In the genomic region with DNA sequence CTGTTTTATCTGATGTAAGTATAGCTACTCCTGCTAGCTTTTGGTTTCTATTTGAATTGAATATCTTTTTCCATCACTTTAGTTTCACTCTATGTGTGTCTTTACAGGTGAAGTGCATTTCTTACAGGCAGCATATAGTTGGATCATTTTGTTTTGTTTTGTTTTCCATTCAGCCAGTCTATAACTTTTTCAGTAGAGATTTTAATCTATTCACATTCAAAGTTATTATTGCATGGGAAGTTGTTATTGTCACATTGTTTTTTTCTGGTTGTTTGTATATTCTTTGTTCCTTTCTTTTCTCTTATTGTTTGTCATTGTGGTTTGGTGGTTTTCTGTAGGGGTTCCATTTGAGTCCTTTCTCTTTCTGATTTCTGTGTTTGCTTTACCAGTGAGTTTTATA, we compare ENCODE assay signal across 14 cellular contexts.
DNase-seq lines count a peak whose midpoint lies in the region; ATAC-seq and TF ChIP-seq lines count a peak whose summit lies in the region.
"Had no signal": no experiment of that assay in that cellular context is flagged by ENCODE, and none has a peak within 500 bp of the region (broad histone marks: within the 10 kb centered on the region; RNA-seq: fewer than 3 reads in every experiment).

No MANE protein-coding gene starts in this region.

- no peak overlapping the region for H3K4me2 ChIP-seq in H9 (ENCODE audit: insufficient read depth, insufficient read length, low read length)

- H3K18ac ChIP-seq in H9 (ENCODE audit: insufficient read length, low read depth, low read length) = no peak overlapping the region

- peak; percentile 98 for ATAC-seq in GM18508 (IDR thresholded peaks at IDR 0.05; ENCODE audit: insufficient read depth, unreplicated experiment)
- peak; percentile 91 for ATAC-seq in GM19455 (IDR thresholded peaks at IDR 0.05; ENCODE audit: unreplicated experiment)
- peak; percentile 94 for ATAC-seq in HG02852 (IDR thresholded peaks at IDR 0.05; ENCODE audit: unreplicated experiment)
- peak; percentile 93 for ATAC-seq in HG03469 (IDR thresholded peaks at IDR 0.05; ENCODE audit: unreplicated experiment)
- ATAC-seq: K562, psoas muscle had no signal

- H3K27me3 Mint-ChIP-seq in H9 (ENCODE audit: low read depth) = no peaks in the 10 kb centered on the region

- H3T11ph ChIP-seq in H9 (ENCODE audit: low read length) = no peak overlapping the region

- H3K23me2 ChIP-seq in H9 (ENCODE audit: insufficient read length, low read depth, low read length, poor library complexity, severe bottlenecking) = no peaks in the 10 kb centered on the region

- no peak overlapping the region for H3K56ac ChIP-seq in H9 (ENCODE audit: insufficient read length, low read depth, low read length)

- H4K8ac ChIP-seq in H9 (replicated peaks; ENCODE audit: insufficient read length, low read depth, low read length) = no peak overlapping the region

- no peak overlapping the region for H2BK12ac ChIP-seq in H9 (ENCODE audit: insufficient read length, low read depth, low read length)

- H4K20me1 ChIP-seq in H9 (ENCODE audit: control insufficient read depth, insufficient read depth, insufficient read length) = no peaks in the 10 kb centered on the region

- no peak overlapping the region for H3K27ac Mint-ChIP-seq in H9

- H3K4me1 ChIP-seq in H9 (ENCODE audit: insufficient read depth, low read length) = no peaks in the 10 kb centered on the region
- H3K4me1 ChIP-seq: psoas muscle, suprapubic skin had no signal

- no peak overlapping the region for H2AFZ ChIP-seq in H9 (ENCODE audit: low read length)

- no peak overlapping the region for H3K23ac ChIP-seq in H9 (ENCODE audit: insufficient read length, low read depth, low read length)

- no peak overlapping the region for H4K91ac ChIP-seq in H9 (ENCODE audit: insufficient read length, low read depth, low read length)

- H2BK15ac ChIP-seq in H9 (ENCODE audit: low read depth, low read length) = no peak overlapping the region

- no peaks in the 10 kb centered on the region for H3K27me3 ChIP-seq in H9 (ENCODE audit: insufficient read depth, low read length)
- H3K27me3 ChIP-seq: suprapubic skin had no signal

- no peak for TF ChIP-seq CTCF in H9 (conservative IDR thresholded peaks at IDR 0.05)

- H3K9me3 Mint-ChIP-seq in H9 = no peaks in the 10 kb centered on the region

- H2BK5ac ChIP-seq in H9 (ENCODE audit: insufficient read length, low read length) = no peak overlapping the region

- no peaks in the 10 kb centered on the region for H3K79me2 ChIP-seq in H9 (ENCODE audit: insufficient read depth, low read length)

- H3K9me3 ChIP-seq in H9 (ENCODE audit: control insufficient read depth, low read depth, low read length) = no peaks in the 10 kb centered on the region
- H3K9me3 ChIP-seq: psoas muscle had no signal

- H3K9ac ChIP-seq in H9 (ENCODE audit: extremely low read depth, insufficient read length, low read length) = no peak overlapping the region

- H3K14ac ChIP-seq in H9 (ENCODE audit: insufficient read depth, low read length) = no peak overlapping the region

- H4K5ac ChIP-seq in H9 (ENCODE audit: insufficient read length, low read depth, low read length) = no peak overlapping the region

- H3K27ac ChIP-seq in H9 (ENCODE audit: insufficient read length, low read depth, low read length) = no peak overlapping the region
- H3K27ac ChIP-seq: psoas muscle, suprapubic skin had no signal

- no peaks in the 10 kb centered on the region for H3K36me3 Mint-ChIP-seq in H9 (ENCODE audit: insufficient read depth in 1 of 3, low read depth in 3 of 3)

- H3K4ac ChIP-seq in H9 (ENCODE audit: low read depth, low read length) = no peak overlapping the region

- H3K4me1 Mint-ChIP-seq in H9 = no peaks in the 10 kb centered on the region

- DNase-seq in H9 (no peak), HPDE6-E6E7 (ENCODE audit: extremely low spot score) (no peak), AG08395 (ENCODE audit: low spot score) (no peak)
- DNase-seq in stimulated activated naive CD4-positive, alpha-beta T cell (lab: John Stamatoyannopoulos, UW) = no peak
- DNase-seq: GOT3, midbrain, NCI-H226, psoas muscle had no signal

- no peaks in the 10 kb centered on the region for H3K79me1 ChIP-seq in H9 (ENCODE audit: insufficient read depth, low read depth, low read length, poor library complexity, severe bottlenecking)

- H2BK120ac ChIP-seq in H9 (ENCODE audit: low read depth, low read length, poor library complexity, severe bottlenecking) = no peak overlapping the region

- no peak overlapping the region for H3K4me3 Mint-ChIP-seq in H9

- no peak overlapping the region for H2BK20ac ChIP-seq in H9 (ENCODE audit: low read depth, low read length, poor library complexity, severe bottlenecking)

- no peak overlapping the region for H2AK5ac ChIP-seq in H9 (ENCODE audit: insufficient read length, low read length)
